21 cellular contexts compared by ENCODE assay signal in genomic region chr1:18484276-18484675, GRCh38. TPM values are rescaled to one million over a fixed set of nuclear protein-coding genes. Genes with fewer than 3 reads are reported as not detected.
DNase-seq lines count a peak whose midpoint lies in the region; FAIRE-seq and TF ChIP-seq lines count a peak whose summit lies in the region.
"Had no signal": no experiment of that assay in that cellular context is flagged by ENCODE, and none has a peak within 500 bp of the region (broad histone marks: within the 10 kb centered on the region; RNA-seq: fewer than 3 reads in every experiment).

No MANE protein-coding gene starts in this region.

- intact Hi-C loops in kidney (cut with DNase I) = no loop called here

- peak; percentile 17 for DNase-seq in activated effector memory CD4-positive, alpha-beta T cell treated with anti-CD3 and anti-CD28 coated beads, Interleukin-2, amount 50 U/mL, for 16 hours
- DNase-seq in activated effector memory CD4-positive, alpha-beta T cell treated with Interleukin-2 at 50 U/mL for 16 hours = no peak
- peak; percentile 70 for DNase-seq in cerebellar cortex (ENCODE audit: low spot score)
- no peak for DNase-seq in kidney
- DNase-seq in SK-N-DZ (ENCODE audit: low spot score) = no peak
- no peak for DNase-seq in NCI-H2081 (lab: John Stamatoyannopoulos, UW)
- no peak for DNase-seq in small intestine
- DNase-seq: 8988T; CD4-positive, CD25-positive, alpha-beta regulatory T cell; CD8-positive, alpha-beta memory T cell; COR-L47; GDM1; GM23248; HCEC 1CT had no signal

- 81 to 86% (median 85%) methylated on average over 3 of the region's 3 CpGs for WGBS in small intestine, 3 donors

- H3K36me3 ChIP-seq in kidney (ENCODE audit: control insufficient read depth in 1 of 2, insufficient read depth in 2 of 2, low read length in 2 of 2) (peaks cover 0 to 5% of the 10 kb centered on the region in 2 donors), small intestine (ENCODE audit: control insufficient read depth in 2 of 2, insufficient read depth in 2 of 2, low read length in 2 of 2) (no peaks in the 10 kb centered on the region)

- H3K27me3 ChIP-seq in small intestine (ENCODE audit: control insufficient read depth in 2 of 2, insufficient read depth in 2 of 2, low read length in 2 of 2) = no peaks in the 10 kb centered on the region

- H3K4me3 ChIP-seq in kidney (ENCODE audit: low read length in 2 of 2) (peak overlapping the region; percentile 31 to 83), small intestine (ENCODE audit: low read depth in 1 of 2, low read length in 2 of 2) (no peak overlapping the region)
- H3K4me3 ChIP-seq: GM23248 had no signal

- H3K27ac ChIP-seq in kidney (ENCODE audit: low read depth in 2 of 2, low read length in 2 of 2) (peak overlapping the region in 1 of 2 donors; percentile 26), small intestine (ENCODE audit: low read depth in 1 of 2, low read length in 1 of 2) (no peak overlapping the region)
- H3K27ac ChIP-seq: GM23248 had no signal

- no peak for FAIRE-seq in kidney (lab: Jason Lieb, UNC)
- FAIRE-seq in small intestine (lab: Jason Lieb, UNC) = no peak
- FAIRE-seq: GM12892, GM18507, H54, HepG2 had no signal

- no peak overlapping the region for H3K9ac ChIP-seq in kidney (ENCODE audit: low read length in 2 of 2)
- H3K9ac ChIP-seq: GM23248 had no signal

- H3K4me1 ChIP-seq in kidney (ENCODE audit: control insufficient read depth in 1 of 2, insufficient read depth in 1 of 2, low read depth in 1 of 2, low read length in 2 of 2) = peaks cover 20 to 29% of the 10 kb centered on the region in 2 donors
- no peaks in the 10 kb centered on the region for H3K4me1 ChIP-seq in small intestine (ENCODE audit: control insufficient read depth in 2 of 2, insufficient read depth in 1 of 2, low read depth in 1 of 2, low read length in 1 of 2)

- H3K9me3 ChIP-seq in kidney (ENCODE audit: control insufficient read depth in 1 of 2, low read length in 2 of 2) (no peaks in the 10 kb centered on the region), small intestine (ENCODE audit: control insufficient read depth, low read depth) (no peaks in the 10 kb centered on the region)

- no peak for TF ChIP-seq CTCF in kidney (IDR thresholded peaks at IDR 0.05; ENCODE audit: borderline replicate concordance, extremely low read depth, insufficient read depth)

RNA-seq across cellular contexts. Expression of gene KLHDC7A, which starts 3.5 kb away (rescaled TPM):
- total RNA-seq in kidney = 25.8 TPM
- polyA plus RNA-seq in kidney (ENCODE audit: insufficient read depth, low read depth, low replicate concordance) = 28.0 TPM
- not detected in 2 replicates for polyA plus RNA-seq in SK-N-DZ (2014; cell fraction: cytosol; rRNA removed)
- polyA plus RNA-seq in SK-N-DZ (2014; cell fraction: nucleus; rRNA removed) = not detected in 2 replicates
- under 1 TPM; 0.19 to 0.27 (median 0.22) TPM for polyA plus RNA-seq in small intestine
- total RNA-seq: A673; CD4-positive, CD25-positive, alpha-beta regulatory T cell; CD8-positive, alpha-beta memory T cell; GM23248 had no signal
- polyA plus RNA-seq: AG04450; CD4-positive, CD25-positive, alpha-beta regulatory T cell; CD8-positive, alpha-beta memory T cell; GM23248; IgD-negative memory B cell had no signal

Comparison
In these comparisons a context has a peak if more than half of its experiments do, and no peak if none do; other contexts are left out.
1. DNase-seq: peak in activated effector memory CD4-positive, alpha-beta T cell treated with anti-CD3 and anti-CD28 coated beads, Interleukin-2, amount 50 U/mL, for 16 hours (single experiment) and cerebellar cortex (single experiment); none in activated effector memory CD4-positive, alpha-beta T cell treated with Interleukin-2 at 50 U/mL for 16 hours (single experiment), kidney (single experiment), SK-N-DZ (single experiment), NCI-H2081 (0 of 2) and small intestine (single experiment).
2. H3K4me3 ChIP-seq: peak in kidney (2 of 2); none in small intestine (0 of 2).
3. RNA of gene KLHDC7A, which starts 3.5 kb away (polyA plus RNA-seq): 28.0 TPM in kidney (single experiment); 0.19 to 0.27 TPM in small intestine; every median in the first group is over 10 times any median in the second.